In genomic region chr14:75044760-75045159, GRCh38 we compare ENCODE assay signal across 1 cellular context.
TF ChIP-seq lines count a peak whose summit lies in the region.

No MANE protein-coding gene starts in this region.

TF ChIP-seq in K562, 482 proteins besides CTCF, POLR2A, EP300 and RAD21 (continues in another document):
- TF ChIP-seq MYNN (IDR thresholded peaks at IDR 0.05) (no peak), MYNN (CRISPR knock-in tag; IDR thresholded peaks at IDR 0.05) (no peak), TFAP4 (CRISPR knock-in tag; IDR thresholded peaks at IDR 0.05; ENCODE audit: borderline replicate concordance) (no peak), NRF1 (conservative IDR thresholded peaks at IDR 0.05 in 1 of 2, IDR thresholded peaks at IDR 0.05 in 1 of 2) (no peak), ZKSCAN8 (CRISPR knock-in tag; IDR thresholded peaks at IDR 0.05) (no peak), GATAD2A (IDR thresholded peaks at IDR 0.05) (no peak), STAT6 (CRISPR knock-in tag; IDR thresholded peaks at IDR 0.05) (no peak), ZNF347 (CRISPR knock-in tag; IDR thresholded peaks at IDR 0.05; ENCODE audit: low read depth) (no peak), FOXA3 (CRISPR knock-in tag; conservative IDR thresholded peaks at IDR 0.05 in 1 of 2, IDR thresholded peaks at IDR 0.05 in 1 of 2) (no peak), SMARCA5 (IDR thresholded peaks at IDR 0.05) (no peak), CC2D1A (IDR thresholded peaks at IDR 0.05) (no peak), POLR2AphosphoS2 (IDR thresholded peaks at IDR 0.05; ENCODE audit: low read length) (no peak), MTA3 (IDR thresholded peaks at IDR 0.05; ENCODE audit: borderline replicate concordance) (no peak), TAL1 (IDR thresholded peaks at IDR 0.05) (peak; percentile 51), ZNF280B (CRISPR knock-in tag; IDR thresholded peaks at IDR 0.05) (no peak), ZNF212 (CRISPR knock-in tag; IDR thresholded peaks at IDR 0.05) (no peak), GABPB1 (CRISPR knock-in tag; IDR thresholded peaks at IDR 0.05) (no peak), ZNF24 (IDR thresholded peaks at IDR 0.05) (no peak), L3MBTL2 (IDR thresholded peaks at IDR 0.05) (no peak), CBFA2T3 (IDR thresholded peaks at IDR 0.05) (peak; percentile 48), MYC (IDR thresholded peaks at IDR 0.05; ENCODE audit: low read depth, low read length) (no peak), MYC (CRISPR knock-in tag; IDR thresholded peaks at IDR 0.05; ENCODE audit: borderline replicate concordance, low read depth) (no peak), GATA2 (CRISPR knock-in tag; IDR thresholded peaks at IDR 0.05) (0 out of 2 replicates have a peak, but pooled peaks have one; percentile 26), STAT5A (IDR thresholded peaks at IDR 0.05; ENCODE audit: borderline replicate concordance, low read length) (no peak), IRF9 (tag; IDR thresholded peaks at IDR 0.05) (no peak), ESRRB (CRISPR knock-in tag; IDR thresholded peaks at IDR 0.05; ENCODE audit: borderline replicate concordance) (no peak), SMARCE1 (IDR thresholded peaks at IDR 0.05) (no peak; the same call in 1 of the 2 replicates), NR2C1 (IDR thresholded peaks at IDR 0.05) (no peak), NR2C1 (tag; IDR thresholded peaks at IDR 0.05) (no peak), POLR3A (IDR thresholded peaks at IDR 0.05; ENCODE audit: borderline replicate concordance, extremely low read depth, insufficient read depth, insufficient read length) (no peak), LARP7 (IDR thresholded peaks at IDR 0.05) (no peak), HNRNPH1 (optimal IDR thresholded peaks at IDR 0.05; ENCODE audit: low read depth, low read length) (no peak), CBFA2T2 (conservative IDR thresholded peaks at IDR 0.05) (0 out of 2 replicates have a peak, but pooled peaks have one; percentile 26), RBM14 (IDR thresholded peaks at IDR 0.05; ENCODE audit: borderline replicate concordance, insufficient read depth, low read depth, low read length) (no peak), KLF6 (CRISPR knock-in tag; IDR thresholded peaks at IDR 0.05; ENCODE audit: borderline replicate concordance) (no peak), ILK (tag; IDR thresholded peaks at IDR 0.05; ENCODE audit: borderline replicate concordance, low read depth) (no peak), PCBP2 (IDR thresholded peaks at IDR 0.05; ENCODE audit: low read depth, low read length, poor library complexity, severe bottlenecking) (no peak), TCF7L2 (IDR thresholded peaks at IDR 0.05; ENCODE audit: low read depth, low read length) (no peak), RFX5 (IDR thresholded peaks at IDR 0.05; ENCODE audit: low read depth, low read length) (no peak), MTA1 (IDR thresholded peaks at IDR 0.05; ENCODE audit: borderline replicate concordance) (no peak), CLOCK (CRISPR knock-in tag; IDR thresholded peaks at IDR 0.05; ENCODE audit: borderline replicate concordance) (no peak), TEAD4 (IDR thresholded peaks at IDR 0.05; ENCODE audit: low read length) (peak; percentile 64), TEAD4 (CRISPR knock-in tag; IDR thresholded peaks at IDR 0.05; ENCODE audit: borderline replicate concordance) (no peak)
- TF ChIP-seq, protein P1, sequence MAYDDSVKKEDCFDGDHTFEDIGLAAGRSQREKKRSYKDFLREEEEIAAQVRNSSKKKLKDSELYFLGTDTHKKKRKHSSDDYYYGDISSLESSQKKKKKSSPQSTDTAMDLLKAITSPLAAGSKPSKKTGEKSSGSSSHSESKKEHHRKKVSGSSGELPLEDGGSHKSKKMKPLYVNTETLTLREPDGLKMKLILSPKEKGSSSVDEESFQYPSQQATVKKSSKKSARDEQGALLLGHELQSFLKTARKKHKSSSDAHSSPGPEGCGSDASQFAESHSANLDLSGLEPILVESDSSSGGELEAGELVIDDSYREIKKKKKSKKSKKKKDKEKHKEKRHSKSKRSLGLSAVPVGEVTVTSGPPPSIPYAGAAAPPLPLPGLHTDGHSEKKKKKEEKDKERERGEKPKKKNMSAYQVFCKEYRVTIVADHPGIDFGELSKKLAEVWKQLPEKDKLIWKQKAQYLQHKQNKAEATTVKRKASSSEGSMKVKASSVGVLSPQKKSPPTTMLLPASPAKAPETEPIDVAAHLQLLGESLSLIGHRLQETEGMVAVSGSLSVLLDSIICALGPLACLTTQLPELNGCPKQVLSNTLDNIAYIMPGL (CRISPR knock-in tag; IDR thresholded peaks at IDR 0.05), result no peak
- TF ChIP-seq, protein P2, sequence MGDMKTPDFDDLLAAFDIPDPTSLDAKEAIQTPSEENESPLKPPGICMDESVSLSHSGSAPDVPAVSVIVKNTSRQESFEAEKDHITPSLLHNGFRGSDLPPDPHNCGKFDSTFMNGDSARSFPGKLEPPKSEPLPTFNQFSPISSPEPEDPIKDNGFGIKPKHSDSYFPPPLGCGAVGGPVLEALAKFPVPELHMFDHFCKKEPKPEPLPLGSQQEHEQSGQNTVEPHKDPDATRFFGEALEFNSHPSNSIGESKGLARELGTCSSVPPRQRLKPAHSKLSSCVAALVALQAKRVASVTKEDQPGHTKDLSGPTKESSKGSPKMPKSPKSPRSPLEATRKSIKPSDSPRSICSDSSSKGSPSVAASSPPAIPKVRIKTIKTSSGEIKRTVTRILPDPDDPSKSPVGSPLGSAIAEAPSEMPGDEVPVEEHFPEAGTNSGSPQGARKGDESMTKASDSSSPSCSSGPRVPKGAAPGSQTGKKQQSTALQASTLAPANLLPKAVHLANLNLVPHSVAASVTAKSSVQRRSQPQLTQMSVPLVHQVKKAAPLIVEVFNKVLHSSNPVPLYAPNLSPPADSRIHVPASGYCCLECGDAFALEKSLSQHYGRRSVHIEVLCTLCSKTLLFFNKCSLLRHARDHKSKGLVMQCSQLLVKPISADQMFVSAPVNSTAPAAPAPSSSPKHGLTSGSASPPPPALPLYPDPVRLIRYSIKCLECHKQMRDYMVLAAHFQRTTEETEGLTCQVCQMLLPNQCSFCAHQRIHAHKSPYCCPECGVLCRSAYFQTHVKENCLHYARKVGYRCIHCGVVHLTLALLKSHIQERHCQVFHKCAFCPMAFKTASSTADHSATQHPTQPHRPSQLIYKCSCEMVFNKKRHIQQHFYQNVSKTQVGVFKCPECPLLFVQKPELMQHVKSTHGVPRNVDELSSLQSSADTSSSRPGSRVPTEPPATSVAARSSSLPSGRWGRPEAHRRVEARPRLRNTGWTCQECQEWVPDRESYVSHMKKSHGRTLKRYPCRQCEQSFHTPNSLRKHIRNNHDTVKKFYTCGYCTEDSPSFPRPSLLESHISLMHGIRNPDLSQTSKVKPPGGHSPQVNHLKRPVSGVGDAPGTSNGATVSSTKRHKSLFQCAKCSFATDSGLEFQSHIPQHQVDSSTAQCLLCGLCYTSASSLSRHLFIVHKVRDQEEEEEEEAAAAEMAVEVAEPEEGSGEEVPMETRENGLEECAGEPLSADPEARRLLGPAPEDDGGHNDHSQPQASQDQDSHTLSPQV (IDR thresholded peaks at IDR 0.05), result no peak
- TF ChIP-seq, protein P3, sequence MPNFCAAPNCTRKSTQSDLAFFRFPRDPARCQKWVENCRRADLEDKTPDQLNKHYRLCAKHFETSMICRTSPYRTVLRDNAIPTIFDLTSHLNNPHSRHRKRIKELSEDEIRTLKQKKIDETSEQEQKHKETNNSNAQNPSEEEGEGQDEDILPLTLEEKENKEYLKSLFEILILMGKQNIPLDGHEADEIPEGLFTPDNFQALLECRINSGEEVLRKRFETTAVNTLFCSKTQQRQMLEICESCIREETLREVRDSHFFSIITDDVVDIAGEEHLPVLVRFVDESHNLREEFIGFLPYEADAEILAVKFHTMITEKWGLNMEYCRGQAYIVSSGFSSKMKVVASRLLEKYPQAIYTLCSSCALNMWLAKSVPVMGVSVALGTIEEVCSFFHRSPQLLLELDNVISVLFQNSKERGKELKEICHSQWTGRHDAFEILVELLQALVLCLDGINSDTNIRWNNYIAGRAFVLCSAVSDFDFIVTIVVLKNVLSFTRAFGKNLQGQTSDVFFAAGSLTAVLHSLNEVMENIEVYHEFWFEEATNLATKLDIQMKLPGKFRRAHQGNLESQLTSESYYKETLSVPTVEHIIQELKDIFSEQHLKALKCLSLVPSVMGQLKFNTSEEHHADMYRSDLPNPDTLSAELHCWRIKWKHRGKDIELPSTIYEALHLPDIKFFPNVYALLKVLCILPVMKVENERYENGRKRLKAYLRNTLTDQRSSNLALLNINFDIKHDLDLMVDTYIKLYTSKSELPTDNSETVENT (CRISPR knock-in tag; IDR thresholded peaks at IDR 0.05), result no peak
- TF ChIP-seq, protein P4, sequence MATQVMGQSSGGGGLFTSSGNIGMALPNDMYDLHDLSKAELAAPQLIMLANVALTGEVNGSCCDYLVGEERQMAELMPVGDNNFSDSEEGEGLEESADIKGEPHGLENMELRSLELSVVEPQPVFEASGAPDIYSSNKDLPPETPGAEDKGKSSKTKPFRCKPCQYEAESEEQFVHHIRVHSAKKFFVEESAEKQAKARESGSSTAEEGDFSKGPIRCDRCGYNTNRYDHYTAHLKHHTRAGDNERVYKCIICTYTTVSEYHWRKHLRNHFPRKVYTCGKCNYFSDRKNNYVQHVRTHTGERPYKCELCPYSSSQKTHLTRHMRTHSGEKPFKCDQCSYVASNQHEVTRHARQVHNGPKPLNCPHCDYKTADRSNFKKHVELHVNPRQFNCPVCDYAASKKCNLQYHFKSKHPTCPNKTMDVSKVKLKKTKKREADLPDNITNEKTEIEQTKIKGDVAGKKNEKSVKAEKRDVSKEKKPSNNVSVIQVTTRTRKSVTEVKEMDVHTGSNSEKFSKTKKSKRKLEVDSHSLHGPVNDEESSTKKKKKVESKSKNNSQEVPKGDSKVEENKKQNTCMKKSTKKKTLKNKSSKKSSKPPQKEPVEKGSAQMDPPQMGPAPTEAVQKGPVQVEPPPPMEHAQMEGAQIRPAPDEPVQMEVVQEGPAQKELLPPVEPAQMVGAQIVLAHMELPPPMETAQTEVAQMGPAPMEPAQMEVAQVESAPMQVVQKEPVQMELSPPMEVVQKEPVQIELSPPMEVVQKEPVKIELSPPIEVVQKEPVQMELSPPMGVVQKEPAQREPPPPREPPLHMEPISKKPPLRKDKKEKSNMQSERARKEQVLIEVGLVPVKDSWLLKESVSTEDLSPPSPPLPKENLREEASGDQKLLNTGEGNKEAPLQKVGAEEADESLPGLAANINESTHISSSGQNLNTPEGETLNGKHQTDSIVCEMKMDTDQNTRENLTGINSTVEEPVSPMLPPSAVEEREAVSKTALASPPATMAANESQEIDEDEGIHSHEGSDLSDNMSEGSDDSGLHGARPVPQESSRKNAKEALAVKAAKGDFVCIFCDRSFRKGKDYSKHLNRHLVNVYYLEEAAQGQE (CRISPR knock-in tag; IDR thresholded peaks at IDR 0.05; ENCODE audit: low read depth), result no peak
